Comparison of ENCODE assay signal across 8 cellular contexts in genomic region chr3:128878556-128879124, GRCh38.
A peak's percentile ranks its signal among the peaks of the same experiment; 100 is the strongest.
DNase-seq lines count a peak whose midpoint lies in the region; TF ChIP-seq lines count a peak whose summit lies in the region.

No MANE protein-coding gene starts in this region.

- peak overlapping the region; percentile 93 for H3K4me3 Mint-ChIP-seq in nephron progenitor cell

- peak overlapping the region; percentile 75 for H2AFZ ChIP-seq in KMS-11 (ENCODE audit: low read depth)

- peaks cover 7% of the 10 kb centered on the region for H3K36me3 Mint-ChIP-seq in nephron progenitor cell (ENCODE audit: low read depth)

- no peaks in the 10 kb centered on the region for H3K9me3 Mint-ChIP-seq in nephron progenitor cell

- H3K36me3 ChIP-seq in KMS-11 (ENCODE audit: insufficient read depth), result no peaks in the 10 kb centered on the region; the same call in 1 of the 2 replicates

- no peaks in the 10 kb centered on the region for H4K20me1 ChIP-seq in KMS-11 (ENCODE audit: insufficient read depth)

- H3K27ac Mint-ChIP-seq in nephron progenitor cell, result peak overlapping the region; percentile 98

- DNase-seq in EH (ENCODE audit: low read depth) (peak; percentile 77), GM20000 (ENCODE audit: low spot score) (peak; percentile 20), fibroblast of mammary gland (ENCODE audit: low read depth) (peak; percentile 84), nephron progenitor cell (no peak), NCI-H1417 treated with DMSO at 0.1 percent for 48 hours (lab: John Stamatoyannopoulos, UW) (no peak)
- peak; percentile 1 to 15 for DNase-seq in activated CD4-positive, alpha-beta T cell treated with anti-CD3 and anti-CD28 coated beads, Interleukin-2, amount 50 U/mL, for 24 hours (ENCODE audit: low read depth in 1 of 2, low spot score in 1 of 2)
- no peak for DNase-seq in stimulated activated naive CD4-positive, alpha-beta T cell treated with Interleukin-2 at 50 U/mL for 16 hours (lab: John Stamatoyannopoulos, UW)

- peak overlapping the region; percentile 85 for H3K27ac ChIP-seq in KMS-11

- H3K4me2 ChIP-seq in KMS-11, result peak overlapping the region; percentile 95

- H3K79me2 ChIP-seq in KMS-11 (ENCODE audit: insufficient read depth, low read depth), result peaks cover 53% of the 10 kb centered on the region

- H3K4me1 ChIP-seq in KMS-11 (ENCODE audit: low read depth, poor library complexity, severe bottlenecking), result peaks cover 37% of the 10 kb centered on the region

- H3K27me3 ChIP-seq in KMS-11 (ENCODE audit: insufficient read depth, low read depth), result no peaks in the 10 kb centered on the region

- H3K4me3 ChIP-seq in KMS-11 (IDR thresholded peaks at IDR 0.05; ENCODE audit: insufficient read depth, low read depth, low read length) (peak overlapping the region; percentile 88), fibroblast of mammary gland (ENCODE audit: control insufficient read depth, low read depth, low read length) (peak overlapping the region; percentile 94)

- peaks cover 10% of the 10 kb centered on the region for H3K27me3 Mint-ChIP-seq in nephron progenitor cell (ENCODE audit: low read depth, poor library complexity)

- peak overlapping the region; percentile 98 for H3K9ac ChIP-seq in KMS-11

- no peak for TF ChIP-seq CTCF in GM20000 (IDR thresholded peaks at IDR 0.05; ENCODE audit: extremely low read depth, missing control alignments)
- no peak for TF ChIP-seq CTCF in KMS-11 (conservative IDR thresholded peaks at IDR 0.05; ENCODE audit: low read depth, low read length)
- no peak for TF ChIP-seq CTCF in fibroblast of mammary gland (conservative IDR thresholded peaks at IDR 0.05; ENCODE audit: control insufficient read depth, insufficient read depth, low read depth, low read length)
- TF ChIP-seq CTCF in nephron progenitor cell (IDR thresholded peaks at IDR 0.05), result no peak

- peaks cover 74% of the 10 kb centered on the region for H3K4me1 Mint-ChIP-seq in nephron progenitor cell

Comparison
In these comparisons a context has a peak if more than half of its experiments do, and no peak if none do; other contexts are left out.
1. DNase-seq: peak in EH (single experiment), GM20000 (single experiment), activated CD4-positive, alpha-beta T cell treated with anti-CD3 and anti-CD28 coated beads, Interleukin-2, amount 50 U/mL, for 24 hours (2 of 2) and fibroblast of mammary gland (single experiment); none in nephron progenitor cell (single experiment), NCI-H1417 treated with DMSO at 0.1 percent for 48 hours (single experiment) and stimulated activated naive CD4-positive, alpha-beta T cell treated with Interleukin-2 at 50 U/mL for 16 hours (single experiment).